Comparison of ENCODE assay signal across 28 cellular contexts in the genomic region with DNA sequence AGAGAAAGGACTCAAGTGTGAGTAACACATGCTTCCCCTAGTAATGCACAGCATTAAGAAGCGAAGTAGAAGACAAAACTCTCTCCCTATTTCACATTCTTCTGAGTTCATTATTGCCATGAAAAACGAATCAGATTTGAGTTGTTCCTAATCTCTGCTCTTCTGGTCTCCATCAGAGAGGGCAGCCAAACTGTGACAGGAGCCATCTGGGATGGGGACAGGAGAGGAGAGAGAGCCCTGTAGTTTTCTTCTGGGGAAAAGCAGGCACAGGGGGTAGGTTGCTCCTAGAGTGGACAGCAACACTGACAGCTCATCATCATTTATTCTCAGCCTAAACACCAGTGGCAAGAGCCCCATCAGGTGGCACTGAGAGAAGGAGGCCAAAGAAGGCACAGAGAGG. TPM values are rescaled to one million over a fixed set of nuclear protein-coding genes. Genes with fewer than 3 reads are reported as not detected.
DNase-seq lines count a peak whose midpoint lies in the region; ATAC-seq, FAIRE-seq and TF ChIP-seq lines count a peak whose summit lies in the region.
"Had no signal": no experiment of that assay in that cellular context is flagged by ENCODE, and none has a peak within 500 bp of the region (broad histone marks: within the 10 kb centered on the region; RNA-seq: fewer than 3 reads in every experiment).

No MANE protein-coding gene starts in this region.

- DNase-seq in fibroblast of the aortic adventitia (ENCODE audit: low read depth) (peak; percentile 17), mesothelial cell of epicardium (ENCODE audit: low spot score in 2 of 2, unreplicated experiment in 2 of 2) (no peak), transverse colon (no peak), GM12891 (ENCODE audit: insufficient read length, low spot score) (no peak), HT-29 (ENCODE audit: low spot score) (no peak)
- DNase-seq in activated effector memory CD4-positive, alpha-beta T cell treated with Interleukin-2 at 50 U/mL for 16 hours: no peak
- DNase-seq: activated CD4-positive, alpha-beta T cell treated with anti-CD3 and anti-CD28 coated beads, Interleukin-2, amount 50 U/mL, for 1 hour; activated CD8-positive, alpha-beta memory T cell treated with anti-CD3 and anti-CD28 coated beads, Interleukin-2, amount 50 U/mL, for 4 hours; activated gamma-delta T cell treated with Interleukin-2 at 50 U/mL for 16 hours; adrenal gland; CD4-positive, CD25-positive, alpha-beta regulatory T cell; DMS153; dorsolateral prefrontal cortex; gastrocnemius medialis; GDM1; kidney glomerular epithelial cell; MG63; NCI-H1436; NCI-H526; SHP77; stimulated activated CD4-positive, alpha-beta T cell treated with anti-CD3 and anti-CD28 coated beads, Interleukin-12 subunit alpha, Interleukin-12 subunit beta, amount 100 ng/mL, for 4 hours; substantia nigra; T-cell had no signal

- H3K9me3 Mint-ChIP-seq in mesothelial cell of epicardium: no peaks in the 10 kb centered on the region
- H3K9me3 Mint-ChIP-seq: T-cell had no signal

- 31% methylated on average over 2 of the region's 2 CpGs; no CpG with 5 or more reads in 1 of the 2 donors for WGBS in transverse colon (ENCODE audit: low coverage in 1 of 2), 2 donors

- TF ChIP-seq EP300 in transverse colon (IDR thresholded peaks at IDR 0.05; ENCODE audit: low read depth): no peak

- H3K4me3 ChIP-seq in OCI-LY3 (ENCODE audit: low read length) (no peak overlapping the region), fibroblast of the aortic adventitia (ENCODE audit: low read depth, low read length) (no peak overlapping the region), transverse colon (no peak overlapping the region)
- H3K4me3 ChIP-seq: adrenal gland, gastrocnemius medialis, MG63 had no signal

- no peaks in the 10 kb centered on the region for H3K36me3 Mint-ChIP-seq in mesothelial cell of epicardium
- H3K36me3 Mint-ChIP-seq: CD4-positive, CD25-positive, alpha-beta regulatory T cell; T-cell had no signal

- H3K4me1 Mint-ChIP-seq in mesothelial cell of epicardium: peaks cover 22% of the 10 kb centered on the region
- H3K4me1 Mint-ChIP-seq: CD4-positive, CD25-positive, alpha-beta regulatory T cell; T-cell had no signal

- no peaks in the 10 kb centered on the region for H4K20me1 ChIP-seq in OCI-LY3 (ENCODE audit: insufficient read depth, low read length)

- peak overlapping the region; percentile 48 for H3K27ac Mint-ChIP-seq in mesothelial cell of epicardium
- H3K27ac Mint-ChIP-seq: CD4-positive, CD25-positive, alpha-beta regulatory T cell; T-cell had no signal

- in situ Hi-C loops in transverse colon (cut with MboI; ENCODE audit: low pct_ligation_motif_present in 1 of 4, low pct_unique_long_range_greater_than_20kb in 1 of 4, low sequenced_read_pairs in 3 of 4): no loop called here

- H3K79me2 ChIP-seq in OCI-LY3 (ENCODE audit: low read length): no peaks in the 10 kb centered on the region

- no peak for FAIRE-seq in GM12891 (lab: Jason Lieb, UNC)
- FAIRE-seq: GM19239, H1 had no signal

- H3K4me1 ChIP-seq in OCI-LY3 (ENCODE audit: low read length) (no peaks in the 10 kb centered on the region), transverse colon (peaks cover 0 to 19% (median 3%) of the 10 kb centered on the region in 4 donors)
- H3K4me1 ChIP-seq: gastrocnemius medialis had no signal

- TF ChIP-seq CTCF in OCI-LY3 (IDR thresholded peaks at IDR 0.05; ENCODE audit: low read depth, low read length) (peak; percentile 5; the same call in 1 of the 2 replicates), fibroblast of the aortic adventitia (IDR thresholded peaks at IDR 0.05; ENCODE audit: insufficient read depth, low read length) (no peak), mesothelial cell of epicardium (IDR thresholded peaks at IDR 0.05; ENCODE audit: unreplicated experiment) (no peak), transverse colon (IDR thresholded peaks at IDR 0.05) (no peak)

- H3K27me3 Mint-ChIP-seq in mesothelial cell of epicardium (ENCODE audit: low read depth): no peaks in the 10 kb centered on the region
- H3K27me3 Mint-ChIP-seq: CD4-positive, CD25-positive, alpha-beta regulatory T cell; T-cell had no signal

- H3K36me3 ChIP-seq in OCI-LY3 (replicated peaks; ENCODE audit: low read depth, low read length) (no peaks in the 10 kb centered on the region), transverse colon (no peaks in the 10 kb centered on the region)
- H3K36me3 ChIP-seq: adrenal gland, gastrocnemius medialis, MG63 had no signal

- H2AFZ ChIP-seq in OCI-LY3 (ENCODE audit: low read depth, low read length): no peak overlapping the region

- intact Hi-C loops in transverse colon (cut with DNase I; ENCODE audit: low total_unique reads): no loop called here

- TF ChIP-seq POLR2A in transverse colon (IDR thresholded peaks at IDR 0.05) (no peak), GM12891 (IDR thresholded peaks at IDR 0.05; ENCODE audit: low read depth, low read length) (no peak)

- H3K4me2 ChIP-seq in OCI-LY3 (ENCODE audit: low read length): no peak overlapping the region

- no peak overlapping the region for H3K4me3 Mint-ChIP-seq in mesothelial cell of epicardium
- H3K4me3 Mint-ChIP-seq: CD4-positive, CD25-positive, alpha-beta regulatory T cell; T-cell had no signal

- H3K27ac ChIP-seq in OCI-LY3 (ENCODE audit: low read length): no peak overlapping the region
- peak overlapping the region; percentile 45 to 73 (median 64) for H3K27ac ChIP-seq in transverse colon
- H3K27ac ChIP-seq: epithelial cell of prostate had no signal

- no peak overlapping the region for H3K9ac ChIP-seq in OCI-LY3 (ENCODE audit: low read length)

- H3K27me3 ChIP-seq in OCI-LY3 (ENCODE audit: low read depth, low read length): no peaks in the 10 kb centered on the region
- H3K27me3 ChIP-seq in transverse colon: no peaks in the 10 kb centered on the region
- H3K27me3 ChIP-seq: adrenal gland, dorsolateral prefrontal cortex, gastrocnemius medialis, MG63 had no signal

- no peaks in the 10 kb centered on the region for H3K9me3 ChIP-seq in OCI-LY3 (ENCODE audit: insufficient read depth, low read length)
- no peaks in the 10 kb centered on the region for H3K9me3 ChIP-seq in transverse colon
- H3K9me3 ChIP-seq: adrenal gland, gastrocnemius medialis, MG63 had no signal

- no peak for ATAC-seq in GM19328 (IDR thresholded peaks at IDR 0.05; ENCODE audit: unreplicated experiment)
- ATAC-seq: gastrocnemius medialis, T-cell had no signal

TF ChIP-seq in GM12891, 5 proteins besides CTCF, POLR2A, EP300 and RAD21:
- TF ChIP-seq POLR2AphosphoS5 (IDR thresholded peaks at IDR 0.05; ENCODE audit: low read depth, low read length): no peak
- TF ChIP-seq PAX5 (IDR thresholded peaks at IDR 0.05; ENCODE audit: insufficient read depth, low read length, severe bottlenecking): no peak
- TF ChIP-seq POU2F2 (IDR thresholded peaks at IDR 0.05; ENCODE audit: low read depth, low read length): no peak
- TF ChIP-seq SPI1 (IDR thresholded peaks at IDR 0.05; ENCODE audit: low read depth, low read length): no peak
- no peak for TF ChIP-seq TAF1 (IDR thresholded peaks at IDR 0.05; ENCODE audit: low read depth, low read length)

RNA-seq across cellular contexts. Expression of a gene that starts 33.3 kb away (rescaled TPM):
- total RNA-seq in fibroblast of the aortic adventitia (ENCODE audit: low replicate concordance) (39.1 and 112 TPM in 2 replicates), mesothelial cell of epicardium (27.2 to 30.7 TPM (median 29.6 TPM) in 3 replicates), transverse colon (10 to 100 TPM; 22.8 to 65.5 (median 42.0) TPM)
- polyA plus RNA-seq in GM12891 (2012; ENCODE audit: low read depth, missing spikeins): 0.03 TPM
- 0.10 and 0.16 TPM in 2 replicates for total RNA-seq in HT-29 (2014; rRNA removed; shearing (Covaris generic))
- total RNA-seq: CD4-positive, CD25-positive, alpha-beta regulatory T cell had no signal

Comparison
In these comparisons a context has a peak if more than half of its experiments do, and no peak if none do; other contexts are left out.
1. RNA of a gene that starts 33.3 kb away (total RNA-seq): 22.8 to 65.5 TPM in transverse colon, 39.1 to 112 TPM in fibroblast of the aortic adventitia and 27.2 to 30.7 TPM in mesothelial cell of epicardium; 0.10 to 0.16 TPM in HT-29; every median in the first group is over 10 times any median in the second.